21 cellular contexts compared by ENCODE assay signal in genomic region chr5:150254363-150255154, GRCh38. TPM values are rescaled to one million over a fixed set of nuclear protein-coding genes. Genes with fewer than 3 reads are reported as not detected.
DNase-seq lines count a peak whose midpoint lies in the region; ATAC-seq, FAIRE-seq and TF ChIP-seq lines count a peak whose summit lies in the region.
"Had no signal": no experiment of that assay in that cellular context is flagged by ENCODE, and none has a peak within 500 bp of the region (broad histone marks: within the 10 kb centered on the region; RNA-seq: fewer than 3 reads in every experiment).

No MANE protein-coding gene starts in this region.

- H3K4me3 Mint-ChIP-seq in natural killer cell = no peak overlapping the region
- H3K4me3 Mint-ChIP-seq: H9 had no signal

- H3K27ac ChIP-seq in HepG2 (ENCODE audit: extremely low read length, insufficient read depth, low read length) (no peak overlapping the region), right lobe of liver (no peak overlapping the region), cingulate gyrus (ENCODE audit: low read depth, low read length) (peak overlapping the region; percentile 47), mesodermal cell (ENCODE audit: low read depth, low read length, severe bottlenecking) (peak overlapping the region; percentile 24), pancreas (no peak overlapping the region)
- H3K27ac ChIP-seq: Peyer's patch had no signal

- TF ChIP-seq POLR2A in HepG2 (IDR thresholded peaks at IDR 0.05; ENCODE audit: insufficient read depth in 1 of 2, low read depth in 2 of 2, low read length in 2 of 2) (no peak), right lobe of liver (IDR thresholded peaks at IDR 0.05) (no peak), H54 (IDR thresholded peaks at IDR 0.05; ENCODE audit: low read depth, low read length) (no peak)

- no peak for TF ChIP-seq RAD21 in HepG2 (CRISPR knock-in tag; IDR thresholded peaks at IDR 0.05)

- peak; percentile 75 for DNase-seq in HepG2 (ENCODE audit: low spot score)
- DNase-seq in right lobe of liver = no peak
- DNase-seq in natural killer cell = no peak
- no peak for DNase-seq in H54 (ENCODE audit: insufficient read length, low spot score)
- no peak for DNase-seq in pancreas
- DNase-seq: C1 segment of cervical spinal cord; DMS79 treated with DMSO at 0.1 percent for 48 hours; H9; Kasumi-1; MG63; NCI-H1092; NCI-H1436 treated with DMSO at 0.1 percent for 48 hours; NCI-H2029; NCI-H345; NCI-H69; NK-92 treated with Interleukin-12 subunit alpha and Interleukin-12 subunit beta, amount 100 ng/mL, for 24 hours; Peyer's patch had no signal

- peak in 1 of 2 experiments; percentile 77; a peak in 1 of 4 replicates for TF ChIP-seq EP300 in HepG2 (IDR thresholded peaks at IDR 0.05; ENCODE audit: low read depth in 2 of 2, low read length in 2 of 2)
- TF ChIP-seq EP300 in HepG2 (CRISPR knock-in tag; IDR thresholded peaks at IDR 0.05; ENCODE audit: borderline replicate concordance) = 0 out of 2 replicates have a peak, but pooled peaks have one; percentile 54

- peaks cover 4 to 27% of the 10 kb centered on the region in 2 experiments; a peak in 4 of 5 replicates for H3K27me3 ChIP-seq in HepG2 (ENCODE audit: control insufficient read depth in 1 of 2, insufficient read depth in 2 of 2, low read length in 2 of 2)
- no peaks in the 10 kb centered on the region for H3K27me3 ChIP-seq in right lobe of liver
- no peaks in the 10 kb centered on the region for H3K27me3 ChIP-seq in pancreas
- H3K27me3 ChIP-seq: MG63, Peyer's patch had no signal

- intact Hi-C loops in HepG2 (cut with micrococcal nuclease; ENCODE audit: unreplicated experiment) (no loop called here), right lobe of liver (cut with DNase I) (loop anchor here in 1 of 2 donors (10.0 kb wide), 1 partner anchor 100 kb away; the partner anchor contains the start of gene TCOF1), natural killer cell (cut with micrococcal nuclease) (no loop called here), pancreas (cut with DNase I) (no loop called here)

- H2AFZ ChIP-seq in HepG2 (ENCODE audit: low read length) = no peak overlapping the region

- BruUV-seq in HepG2 (replicated peaks; lab: Mats Ljungman, UMichigan) = no TSS peak

- peaks cover 50% of the 10 kb centered on the region for H3K4me1 ChIP-seq in HepG2 (ENCODE audit: insufficient read depth, low read length)
- no peaks in the 10 kb centered on the region for H3K4me1 ChIP-seq in right lobe of liver
- peaks cover 11% of the 10 kb centered on the region for H3K4me1 ChIP-seq in mesodermal cell (ENCODE audit: control insufficient read depth, insufficient read depth, low read length, poor library complexity, severe bottlenecking)
- no peaks in the 10 kb centered on the region for H3K4me1 ChIP-seq in pancreas
- H3K4me1 ChIP-seq: Peyer's patch had no signal

- no peaks in the 10 kb centered on the region for H3K9me3 Mint-ChIP-seq in natural killer cell
- H3K9me3 Mint-ChIP-seq: H9 had no signal

- no peaks in the 10 kb centered on the region for H3K4me1 Mint-ChIP-seq in natural killer cell

- CTCF ChIA-PET in HepG2 (lab: Yijun Ruan, JAX; ENCODE audit: low intra/inter-chr PET ratio, low total read pairs) = no interaction called here

- 16% methylated on average over 10 of the region's 11 CpGs for WGBS in HepG2 (ENCODE audit: low lambda C conversion rate)
- 66% methylated on average over 4 of the region's 11 CpGs for WGBS in right lobe of liver (ENCODE audit: insufficient coverage, low coverage, low lambda C conversion rate, missing lambda C conversion rate)
- WGBS in mesodermal cell (ENCODE audit: insufficient coverage in 2 of 2), 2 experiments = 92 to 93% methylated on average over 7 to 9 of the region's 11 CpGs
- 64 to 74% methylated on average over 11 of the region's 11 CpGs for WGBS in pancreas, 2 donors

- no peak overlapping the region for H3K9ac ChIP-seq in HepG2 (ENCODE audit: insufficient read depth, low read depth, low read length)

- H3K9me3 ChIP-seq in HepG2 (ENCODE audit: low read length) = no peaks in the 10 kb centered on the region
- no peaks in the 10 kb centered on the region for H3K9me3 ChIP-seq in right lobe of liver
- no peaks in the 10 kb centered on the region for H3K9me3 ChIP-seq in mesodermal cell (ENCODE audit: control insufficient read depth, low read length)
- no peaks in the 10 kb centered on the region for H3K9me3 ChIP-seq in pancreas
- H3K9me3 ChIP-seq: MG63, Peyer's patch had no signal

- no peaks in the 10 kb centered on the region for H3K36me3 Mint-ChIP-seq in natural killer cell

- TF ChIP-seq CTCF in HepG2 (CRISPR knock-in tag; IDR thresholded peaks at IDR 0.05) = no peak
- no peak for TF ChIP-seq CTCF in right lobe of liver (IDR thresholded peaks at IDR 0.05)
- no peak for TF ChIP-seq CTCF in natural killer cell (IDR thresholded peaks at IDR 0.05)
- no peak for TF ChIP-seq CTCF in pancreas (IDR thresholded peaks at IDR 0.05)

- peak; percentile 65 for ATAC-seq in HepG2
- no peak for ATAC-seq in right lobe of liver
- ATAC-seq in natural killer cell = no peak
- ATAC-seq in HG02759 (IDR thresholded peaks at IDR 0.05; ENCODE audit: unreplicated experiment) = no peak
- ATAC-seq in pancreas = no peak

- in situ Hi-C loops in HepG2 (cut with HindIII; ENCODE audit: extremely low pct_ligation_motif_present, low pct_unique_long_range_greater_than_20kb) = no loop called here

- POLR2A ChIA-PET in HepG2 (lab: Yijun Ruan, JAX) = no interaction called here

- peak overlapping the region; percentile 49 for H3K4me2 ChIP-seq in HepG2 (ENCODE audit: low read depth, low read length)

- no peaks in the 10 kb centered on the region for H3K79me2 ChIP-seq in HepG2 (ENCODE audit: insufficient read depth, low read length)

- H3K36me3 ChIP-seq in HepG2 (replicated peaks in 1 of 2; ENCODE audit: control insufficient read depth in 1 of 2, insufficient read depth in 2 of 2, low read length in 2 of 2) = no peaks in the 10 kb centered on the region
- no peaks in the 10 kb centered on the region for H3K36me3 ChIP-seq in right lobe of liver
- no peaks in the 10 kb centered on the region for H3K36me3 ChIP-seq in mesodermal cell (ENCODE audit: control insufficient read depth, insufficient read depth, low read length)
- H3K36me3 ChIP-seq in pancreas = no peaks in the 10 kb centered on the region
- H3K36me3 ChIP-seq: MG63, Peyer's patch had no signal

- no peaks in the 10 kb centered on the region for H4K20me1 ChIP-seq in HepG2 (ENCODE audit: insufficient read depth, low read length)

- FAIRE-seq in HepG2 (lab: Jason Lieb, UNC) (peak; percentile 83), H54 (lab: Jason Lieb, UNC) (no peak), pancreas (lab: Jason Lieb, UNC) (no peak)

- no peak overlapping the region for H3K27ac Mint-ChIP-seq in natural killer cell
- H3K27ac Mint-ChIP-seq: H9 had no signal

- H3K27me3 Mint-ChIP-seq in natural killer cell (ENCODE audit: low read depth in 2 of 2) = no peaks in the 10 kb centered on the region

- H3K4me3 ChIP-seq in HepG2 (replicated peaks in 1 of 3; ENCODE audit: insufficient read depth in 1 of 3, low read depth in 2 of 3, low read length in 3 of 3) (peak overlapping the region in 1 of 3 experiments; percentile 5; a peak in 1 of 6 replicates), right lobe of liver (no peak overlapping the region), mesodermal cell (ENCODE audit: extremely low read depth, insufficient read depth, low read length, poor library complexity, severe bottlenecking) (no peak overlapping the region), pancreas (no peak overlapping the region)
- H3K4me3 ChIP-seq: MG63, Peyer's patch had no signal

RNA-seq across cellular contexts. Expression of gene CAMK2A, which starts 35.0 kb away (rescaled TPM):
- total RNA-seq in HepG2 (2016; rRNA removed; fragmentation: Illumina TruSeq; extraction: Trizol) = 0.11 TPM in 1 of 2 replicates, not detected in the other
- total RNA-seq in HepG2 (2016; cell fraction: cytosol; rRNA removed; fragmentation: Illumina TruSeq; extraction: Trizol; ENCODE audit: low read depth) = not detected in 2 replicates
- total RNA-seq in HepG2 (2016; cell fraction: insoluble cytoplasmic fraction; rRNA removed; fragmentation: Illumina TruSeq; extraction: Trizol) = 0.03 and 0.09 TPM in 2 replicates
- not detected in 2 replicates for total RNA-seq in HepG2 (2016; cell fraction: membrane; rRNA removed; fragmentation: Illumina TruSeq; extraction: Trizol)
- 0.25 and 0.40 TPM in 2 replicates for total RNA-seq in HepG2 (2016; cell fraction: nucleus; rRNA removed; fragmentation: Illumina TruSeq; extraction: Trizol)
- 0.16 TPM in 1 of 2 replicates, not detected in the other for polyA plus RNA-seq in HepG2 (2011; rRNA removed)
- 0.03 and 0.04 TPM in 2 replicates for polyA plus RNA-seq in HepG2 (2011; cell fraction: cytosol; rRNA removed)
- polyA plus RNA-seq in HepG2 (2011; cell fraction: nucleus; rRNA removed) = 0.09 and 0.39 TPM in 2 replicates
- polyA plus RNA-seq in HepG2 (2012) = 0.03 and 0.08 TPM in 2 replicates
- 0.06 TPM in 1 of 2 replicates, not detected in the other for polyA plus RNA-seq in HepG2 (2016; cell fraction: cytosol; fragmentation: Illumina TruSeq; extraction: Trizol; ENCODE audit: low read depth)
- 0.05 TPM in 1 of 2 replicates, not detected in the other for polyA plus RNA-seq in HepG2 (2016; cell fraction: insoluble cytoplasmic fraction; fragmentation: Illumina TruSeq; extraction: Trizol; ENCODE audit: low read depth)
- not detected in 2 replicates for polyA plus RNA-seq in HepG2 (2016; cell fraction: membrane; fragmentation: Illumina TruSeq; extraction: Trizol; ENCODE audit: low read depth)
- 0.34 and 0.43 TPM in 2 replicates for polyA plus RNA-seq in HepG2 (2016; cell fraction: nucleus; fragmentation: Illumina TruSeq; extraction: Trizol; ENCODE audit: insufficient read depth, low read depth)
- 0.14 TPM in 1 of 2 replicates, not detected in the other for polyA minus RNA-seq in HepG2 (2011; rRNA and poly(A)+ RNA removed; ENCODE audit: low replicate concordance)
- not detected in 2 replicates for polyA minus RNA-seq in HepG2 (2011; cell fraction: cytosol; rRNA and poly(A)+ RNA removed)
- polyA minus RNA-seq in HepG2 (2011; cell fraction: nucleus; rRNA and poly(A)+ RNA removed) = 0.12 TPM in 1 of 2 replicates, not detected in the other
- total RNA-seq in right lobe of liver = under 1 TPM in 3 of 6 experiments, not detected in 3; 0.10 to 0.26 (median 0.23) TPM
- 1.5 TPM for polyA plus RNA-seq in mesodermal cell (2013, experiment 1 of 2)
- polyA plus RNA-seq in mesodermal cell (2013, experiment 2 of 2) = 1.5 TPM
- total RNA-seq in natural killer cell = under 1 TPM in 1 of 3 donors, not detected in 2; 0.38 TPM
- total RNA-seq in pancreas = under 1 TPM in 4 of 6 donors, not detected in 2; 0.03 to 0.19 (median 0.06) TPM
- polyA plus RNA-seq in pancreas = under 1 TPM in 1 of 2 donors, not detected in 1; 0.12 TPM
- total RNA-seq: A673 had no signal

RNA-seq across cellular contexts. Expression of gene ARSI, which starts 48.1 kb away (rescaled TPM):
- total RNA-seq in HepG2 (2016; rRNA removed; fragmentation: Illumina TruSeq; extraction: Trizol) (17.6 and 33.9 TPM in 2 replicates), right lobe of liver (under 1 TPM in 5 of 6 experiments, not detected in 1; 0.06 to 0.51 (median 0.20) TPM), natural killer cell (under 1 TPM in 1 of 3 donors, not detected in 2; 0.19 TPM), pancreas (under 1 TPM in 5 of 6 donors, not detected in 1; 0.14 to 0.87 (median 0.24) TPM)
- total RNA-seq in HepG2 (2016; cell fraction: cytosol; rRNA removed; fragmentation: Illumina TruSeq; extraction: Trizol; ENCODE audit: low read depth) = 3.1 and 3.4 TPM in 2 replicates
- total RNA-seq in HepG2 (2016; cell fraction: insoluble cytoplasmic fraction; rRNA removed; fragmentation: Illumina TruSeq; extraction: Trizol) = 21.4 and 37.4 TPM in 2 replicates
- 11.0 and 13.0 TPM in 2 replicates for total RNA-seq in HepG2 (2016; cell fraction: membrane; rRNA removed; fragmentation: Illumina TruSeq; extraction: Trizol)
- total RNA-seq in HepG2 (2016; cell fraction: nucleus; rRNA removed; fragmentation: Illumina TruSeq; extraction: Trizol) = 25.8 and 28.7 TPM in 2 replicates
- polyA plus RNA-seq in HepG2 (2011; rRNA removed) (4.2 and 6.4 TPM in 2 replicates), pancreas (not detected)
- 6.1 and 8.6 TPM in 2 replicates for polyA plus RNA-seq in HepG2 (2011; cell fraction: cytosol; rRNA removed)
- 5.3 and 5.7 TPM in 2 replicates for polyA plus RNA-seq in HepG2 (2011; cell fraction: nucleus; rRNA removed)
- polyA plus RNA-seq in HepG2 (2012) = 2.2 and 3.5 TPM in 2 replicates
- polyA plus RNA-seq in HepG2 (2016; cell fraction: cytosol; fragmentation: Illumina TruSeq; extraction: Trizol; ENCODE audit: low read depth) = 2.1 and 2.4 TPM in 2 replicates
- polyA plus RNA-seq in HepG2 (2016; cell fraction: insoluble cytoplasmic fraction; fragmentation: Illumina TruSeq; extraction: Trizol; ENCODE audit: low read depth) = 14.2 and 17.0 TPM in 2 replicates
- 5.0 and 7.0 TPM in 2 replicates for polyA plus RNA-seq in HepG2 (2016; cell fraction: membrane; fragmentation: Illumina TruSeq; extraction: Trizol; ENCODE audit: low read depth)
- 29.1 and 30.1 TPM in 2 replicates for polyA plus RNA-seq in HepG2 (2016; cell fraction: nucleus; fragmentation: Illumina TruSeq; extraction: Trizol; ENCODE audit: insufficient read depth, low read depth)
- polyA minus RNA-seq in HepG2 (2011; rRNA and poly(A)+ RNA removed; ENCODE audit: low replicate concordance) = 0.07 and 16.9 TPM in 2 replicates
- 5.9 and 6.4 TPM in 2 replicates for polyA minus RNA-seq in HepG2 (2011; cell fraction: cytosol; rRNA and poly(A)+ RNA removed)
- 4.8 and 6.6 TPM in 2 replicates for polyA minus RNA-seq in HepG2 (2011; cell fraction: nucleus; rRNA and poly(A)+ RNA removed)
- polyA plus RNA-seq in mesodermal cell (2013, experiment 1 of 2) = 4.7 TPM
- polyA plus RNA-seq in mesodermal cell (2013, experiment 2 of 2) = 5.6 TPM
- total RNA-seq: Peyer's patch had no signal

Comparison
In these comparisons a context has a peak if more than half of its experiments do, and no peak if none do; other contexts are left out.
1. H3K27ac ChIP-seq: peak in cingulate gyrus (single experiment) and mesodermal cell (single experiment); none in HepG2 (single experiment), right lobe of liver (0 of 3) and pancreas (0 of 4).